In the genomic region with DNA sequence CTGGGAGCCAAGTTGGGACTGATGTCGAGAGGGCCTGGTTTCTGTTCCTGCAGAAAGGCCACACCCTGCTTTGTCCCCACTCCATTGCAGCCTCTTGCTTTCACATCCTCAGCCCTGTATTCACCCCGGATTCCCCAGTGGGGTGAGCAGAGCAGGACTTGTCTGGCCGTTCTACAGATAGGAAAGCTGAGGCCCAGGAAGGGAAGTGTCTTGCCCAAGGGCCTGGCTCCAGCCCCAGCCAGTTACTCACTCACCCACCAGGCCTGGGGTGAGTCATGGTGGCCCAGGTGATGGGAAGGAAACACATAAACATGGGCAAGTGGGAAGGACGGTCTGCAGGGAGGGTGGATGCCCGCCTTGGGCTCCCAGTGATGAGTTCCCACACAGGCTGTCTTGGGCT, we compare ENCODE assay signal across 8 cellular contexts. TPM values are rescaled to one million over a fixed set of nuclear protein-coding genes. Genes with fewer than 3 reads are reported as not detected.
DNase-seq lines count a peak whose midpoint lies in the region; ATAC-seq and TF ChIP-seq lines count a peak whose summit lies in the region.

No MANE protein-coding gene starts in this region.

- no peak for TF ChIP-seq POLR2A in NB4 (IDR thresholded peaks at IDR 0.05; ENCODE audit: extremely low read depth, insufficient read length)

- TF ChIP-seq CTCF in NB4 (IDR thresholded peaks at IDR 0.05; ENCODE audit: low read depth, low read length), result no peak

- H3K4me3 ChIP-seq in NB4 (ENCODE audit: low read depth, low read length) (no peak overlapping the region), skin epidermis (no peak overlapping the region)

- DNase-seq in NB4 (ENCODE audit: low read depth) (peak; percentile 50), dermis blood vessel endothelial cell (peak; percentile 75), NCI-H2171 (lab: John Stamatoyannopoulos, UW) (no peak), KG1 (lab: John Stamatoyannopoulos, UW) (no peak), NCI-H524 treated with DMSO at 0.1 percent for 48 hours (lab: John Stamatoyannopoulos, UW) (no peak)

- H3K27ac ChIP-seq in skin epidermis, result peak overlapping the region in 20 of 21 experiments; percentile 34 to 92 (median 78)

- ATAC-seq in GM19395 (IDR thresholded peaks at IDR 0.05; ENCODE audit: unreplicated experiment) (peak; percentile 53), GM18511 (IDR thresholded peaks at IDR 0.05; ENCODE audit: unreplicated experiment) (no peak)

RNA-seq across cellular contexts. Expression of a gene that starts 6.1 kb away (rescaled TPM):
- 8.0 and 10.8 TPM in 2 replicates for total RNA-seq in dermis blood vessel endothelial cell

Comparison
In these comparisons a context has a peak if more than half of its experiments do, and no peak if none do; other contexts are left out.
1. DNase-seq: peak in NB4 (single experiment) and dermis blood vessel endothelial cell (single experiment); none in NCI-H2171 (single experiment), KG1 (single experiment) and NCI-H524 treated with DMSO at 0.1 percent for 48 hours (single experiment).